In the genomic region with DNA sequence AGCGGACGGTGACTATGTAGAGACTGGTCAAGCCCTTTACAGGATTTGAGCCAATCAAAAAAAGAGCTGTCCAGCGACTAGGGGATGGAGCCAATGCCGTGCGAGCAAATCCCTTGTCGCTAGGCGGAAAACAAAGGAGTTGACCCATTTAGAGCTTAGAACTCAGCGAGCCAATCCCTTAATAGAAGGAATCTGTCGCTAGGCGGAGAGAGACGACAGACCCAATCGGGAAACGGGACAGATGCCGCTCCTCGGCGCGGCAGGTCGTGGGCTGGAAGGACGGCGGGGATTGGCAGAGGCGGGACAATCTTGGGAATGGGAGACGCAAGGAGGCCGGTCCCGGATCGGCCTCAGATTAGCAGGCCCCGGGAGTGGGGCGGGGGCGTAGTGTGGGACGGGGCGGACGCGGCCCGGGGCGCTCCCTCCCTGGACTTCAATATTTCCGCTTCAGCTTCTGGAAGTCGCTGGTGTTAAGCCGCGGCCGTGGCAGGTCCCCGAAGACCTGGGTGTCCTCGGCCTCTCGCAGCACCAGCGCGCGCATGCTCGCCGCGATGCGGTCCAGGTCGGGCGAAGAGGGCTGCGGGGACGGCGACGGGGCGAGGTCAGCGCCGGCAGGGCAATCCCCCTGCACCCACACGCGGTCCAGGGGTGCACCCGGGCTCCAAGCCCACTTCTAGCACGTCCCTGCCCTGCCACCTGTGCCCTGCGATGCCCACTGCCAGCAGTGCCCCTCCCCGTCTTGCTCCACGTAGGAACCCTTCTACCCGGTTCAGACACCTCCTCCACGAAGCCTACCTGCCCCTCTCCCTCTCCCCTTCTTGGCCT, we compare ENCODE assay signal across 8 cellular contexts.
DNase-seq lines count a peak whose midpoint lies in the region; ATAC-seq and TF ChIP-seq lines count a peak whose summit lies in the region.

No MANE protein-coding gene starts in this region.

- peaks cover 26% of the 10 kb centered on the region for H3K79me2 ChIP-seq in OCI-LY3 (ENCODE audit: low read length)

- H3K4me3 ChIP-seq in OCI-LY3 (ENCODE audit: low read length) = peak overlapping the region; percentile 61

- peaks cover 8% of the 10 kb centered on the region for H3K36me3 ChIP-seq in OCI-LY3 (replicated peaks; ENCODE audit: low read depth, low read length)

- peak; percentile 49 for ATAC-seq in GM21526 (IDR thresholded peaks at IDR 0.05; ENCODE audit: low FRiP score, unreplicated experiment)

- peak overlapping the region; percentile 26; the same call in 1 of the 2 replicates for H3K9ac ChIP-seq in OCI-LY3 (ENCODE audit: low read length)

- no peak overlapping the region for H3K27ac ChIP-seq in OCI-LY3 (ENCODE audit: low read length)

- H3K9me3 ChIP-seq in OCI-LY3 (ENCODE audit: insufficient read depth, low read length) = no peaks in the 10 kb centered on the region

- no peaks in the 10 kb centered on the region for H3K27me3 ChIP-seq in OCI-LY3 (ENCODE audit: low read depth, low read length)

- peaks cover 8% of the 10 kb centered on the region for H3K4me1 ChIP-seq in OCI-LY3 (ENCODE audit: low read length)

- peak overlapping the region; percentile 43 for H3K4me2 ChIP-seq in OCI-LY3 (ENCODE audit: low read length)

- TF ChIP-seq CTCF in OCI-LY3 (IDR thresholded peaks at IDR 0.05; ENCODE audit: low read depth, low read length) = no peak

- no peaks in the 10 kb centered on the region for H4K20me1 ChIP-seq in OCI-LY3 (ENCODE audit: insufficient read depth, low read length)

- no peak overlapping the region for H2AFZ ChIP-seq in OCI-LY3 (ENCODE audit: low read depth, low read length)

- DNase-seq in DMS 273 (lab: John Stamatoyannopoulos, UW; ENCODE audit: unreplicated experiment) = peak; percentile 100
- DNase-seq in HuH-7.5 (ENCODE audit: low spot score) = peak; percentile 98
- peak; percentile 89 for DNase-seq in activated T-cell treated with anti-CD3 and anti-CD28 coated beads for 24 hours (ENCODE audit: low read depth)
- peak; percentile 93 for DNase-seq in epidermal melanocyte (ENCODE audit: insufficient read length, low spot score)
- DNase-seq in midbrain (lab: John Stamatoyannopoulos, UW) = peak; percentile 100
- DNase-seq in stimulated activated CD8-positive, alpha-beta memory T cell treated with anti-CD3 and anti-CD28 coated beads, Interleukin-15, amount 100 ng/mL, for 48 hours (ENCODE audit: low read depth in 2 of 2) = peak; percentile 83 to 84
